Comparison of ENCODE assay signal across 13 cellular contexts in genomic region chr9:120856700-120857099, GRCh38.
DNase-seq lines count a peak whose midpoint lies in the region; ATAC-seq and TF ChIP-seq lines count a peak whose summit lies in the region.
"Had no signal": no experiment of that assay in that cellular context is flagged by ENCODE, and none has a peak within 500 bp of the region (broad histone marks: within the 10 kb centered on the region; RNA-seq: fewer than 3 reads in every experiment).

No MANE protein-coding gene starts in this region.

- H3K27me3 Mint-ChIP-seq in effector memory CD8-positive, alpha-beta T cell, result no peaks in the 10 kb centered on the region

- no peak overlapping the region for H3K4me3 Mint-ChIP-seq in effector memory CD8-positive, alpha-beta T cell
- H3K4me3 Mint-ChIP-seq: HFFc6 had no signal

- peaks cover 0 to 9% of the 10 kb centered on the region in 2 donors for H3K4me1 Mint-ChIP-seq in effector memory CD8-positive, alpha-beta T cell (ENCODE audit: low read depth in 2 of 2)

- no peaks in the 10 kb centered on the region for H3K9me3 Mint-ChIP-seq in effector memory CD8-positive, alpha-beta T cell
- H3K9me3 Mint-ChIP-seq: activated T-helper 2 cell treated with anti-CD3 and anti-CD28 coated beads, Interferon-gamma antibody, Interleukin-2, Interleukin-4, amounts not matched to agents 10 μg/mL and 5 μg/mL and 100 μg/mL, durations not matched to agents 14 hours and 24 hours and 36 hours; HFFc6 had no signal

- H3K36me3 Mint-ChIP-seq in effector memory CD8-positive, alpha-beta T cell (ENCODE audit: insufficient read depth), result peaks cover 53% of the 10 kb centered on the region

- H3K27ac Mint-ChIP-seq in effector memory CD8-positive, alpha-beta T cell, result peak overlapping the region; percentile 64 to 71
- H3K27ac Mint-ChIP-seq: activated T-helper 2 cell treated with anti-CD3 and anti-CD28 coated beads, Interferon-gamma antibody, Interleukin-2, Interleukin-4, amounts not matched to agents 10 μg/mL and 5 μg/mL and 100 μg/mL, durations not matched to agents 14 hours and 24 hours and 36 hours; HFFc6 had no signal

- ATAC-seq in effector memory CD8-positive, alpha-beta T cell (replicated peaks), result no peak
- ATAC-seq in HG02610 (IDR thresholded peaks at IDR 0.05; ENCODE audit: unreplicated experiment), result no peak

- TF ChIP-seq CTCF in GM20000 (IDR thresholded peaks at IDR 0.05; ENCODE audit: extremely low read depth, missing control alignments), result no peak

- DNase-seq in NCI-H2107 (lab: John Stamatoyannopoulos, UW), result peak; percentile 15
- no peak for DNase-seq in NCI-H2107 treated with DMSO at 0.1 percent for 48 hours (lab: John Stamatoyannopoulos, UW; ENCODE audit: unreplicated experiment)
- DNase-seq in COLO668 (lab: John Stamatoyannopoulos, UW; ENCODE audit: unreplicated experiment), result peak; percentile 88
- peak; percentile 68 to 83 for DNase-seq in NCI-H446 (lab: John Stamatoyannopoulos, UW)
- no peak for DNase-seq in effector memory CD8-positive, alpha-beta T cell
- no peak for DNase-seq in GM20000 (ENCODE audit: low spot score)
- no peak for DNase-seq in Kasumi-1 (lab: John Stamatoyannopoulos, UW)
- DNase-seq: activated CD4-positive, CD25-positive, alpha-beta regulatory T cell; Caco-2; HFFc6; stimulated activated CD4-positive, alpha-beta T cell treated with anti-CD3 and anti-CD28 coated beads, Interleukin-12 subunit alpha, Interleukin-12 subunit beta, amount 100 ng/mL, for 4 hours had no signal

Comparison
In these comparisons a context has a peak if more than half of its experiments do, and no peak if none do; other contexts are left out.
1. DNase-seq: peak in NCI-H2107 (single experiment), COLO668 (single experiment) and NCI-H446 (2 of 2); none in NCI-H2107 treated with DMSO at 0.1 percent for 48 hours (single experiment), effector memory CD8-positive, alpha-beta T cell (0 of 3), GM20000 (single experiment) and Kasumi-1 (0 of 2).